24 cellular contexts compared by ENCODE assay signal in the genomic region with DNA sequence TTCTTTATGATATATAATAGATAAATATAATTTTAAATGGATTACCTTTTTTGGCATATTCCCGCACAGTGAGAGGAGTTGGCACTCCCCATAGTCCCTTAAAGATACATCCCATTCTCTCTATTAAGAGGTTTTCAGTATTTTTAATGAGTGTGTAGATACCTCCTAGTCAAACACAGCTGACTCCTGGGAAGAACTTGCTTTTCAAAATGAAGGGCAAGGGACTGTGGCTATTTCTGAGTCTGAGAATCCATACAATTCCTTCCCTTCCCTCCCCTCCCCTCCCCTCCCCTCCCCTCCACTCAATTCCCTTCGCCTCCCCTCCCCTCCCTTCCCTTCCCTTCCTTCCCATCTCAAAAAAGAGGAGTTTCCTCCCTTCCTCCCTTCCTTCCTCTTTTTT.
"Had no signal": no experiment of that assay in that cellular context is flagged by ENCODE, and none has a peak within 500 bp of the region (broad histone marks: within the 10 kb centered on the region; RNA-seq: fewer than 3 reads in every experiment).

No MANE protein-coding gene starts in this region.

- H3K36me3 Mint-ChIP-seq: naive B cell; natural killer cell treated with Interleukin-12 subunit alpha and Interleukin-12 subunit beta and Interleukin-15 and Interleukin-18, amount 100 ng/mL, for 72 hours had no signal

- H3K9me3 ChIP-seq: colonic mucosa, esophagus muscularis mucosa, gastroesophageal sphincter, heart left ventricle, mucosa of descending colon, prostate gland, right atrium auricular region, sigmoid colon had no signal

- H3K4me1 ChIP-seq: colonic mucosa, foreskin keratinocyte, neural progenitor cell, prostate gland, right atrium auricular region had no signal

- H3K27me3 Mint-ChIP-seq: memory B cell; naive B cell; stimulated activated memory B cell treated with anti-CD40 and anti-IgM and Interleukin-4, amounts not matched to agents 10 μg/mL and 1 μg/mL and 100 μg/mL, for 72 hours; type B pancreatic cell had no signal

- DNase-seq: colonic mucosa; effector memory CD4-positive, alpha-beta T cell; foreskin keratinocyte; heart left ventricle; kidney; mucosa of descending colon; naive B cell; sigmoid colon; stimulated activated CD4-positive, alpha-beta T cell treated with anti-CD3 and anti-CD28 coated beads, Interleukin-2, amount 100 ng/mL, for 24 hours; stimulated activated CD4-positive, alpha-beta T cell treated with anti-CD3 and anti-CD28 coated beads, Interleukin-4, amount 100 ng/mL, for 24 hours; stimulated activated naive CD8-positive, alpha-beta T cell treated with anti-CD3 and anti-CD28 coated beads, Interleukin-15, Interleukin-2, amounts not matched to agents 100 U/mL and 50 U/mL, for 24 hours had no signal

- H3K27me3 ChIP-seq: colonic mucosa, esophagus muscularis mucosa, foreskin keratinocyte, gastroesophageal sphincter, heart left ventricle, hepatocyte, neural progenitor cell, right atrium auricular region, sigmoid colon had no signal

- H3K27ac Mint-ChIP-seq: memory B cell; naive B cell; stimulated activated memory B cell treated with anti-CD40 and anti-IgM and Interleukin-4, amounts not matched to agents 10 μg/mL and 1 μg/mL and 100 μg/mL, for 72 hours had no signal

- H3K36me3 ChIP-seq: colonic mucosa, prostate gland had no signal

- H3K27ac ChIP-seq: colonic mucosa, esophagus muscularis mucosa, foreskin keratinocyte, gastroesophageal sphincter, heart left ventricle, hepatocyte, neural progenitor cell, prostate gland, right atrium auricular region, sigmoid colon had no signal

- H3K4me1 Mint-ChIP-seq: memory B cell; naive B cell; neural progenitor cell; stimulated activated memory B cell treated with anti-CD40 and anti-IgM and Interleukin-4, amounts not matched to agents 10 μg/mL and 1 μg/mL and 100 μg/mL, for 72 hours had no signal

- H3K4me3 Mint-ChIP-seq: dendritic cell treated with granulocyte-macrophage colony-stimulating factor and Interleukin-4, amounts not matched to agents 40 ng/mL and 50 ng/mL, for 4 days; memory B cell; mesothelial cell of epicardium; naive B cell; natural killer cell treated with Interleukin-12 subunit alpha and Interleukin-12 subunit beta and Interleukin-15 and Interleukin-18, amount 100 ng/mL, for 72 hours; neural progenitor cell; stimulated activated memory B cell treated with anti-CD40 and anti-IgM and Interleukin-4, amounts not matched to agents 10 μg/mL and 1 μg/mL and 100 μg/mL, for 72 hours; type B pancreatic cell had no signal

- H3K9me3 Mint-ChIP-seq: dendritic cell treated with granulocyte-macrophage colony-stimulating factor and Interleukin-4, amounts not matched to agents 40 ng/mL and 50 ng/mL, for 4 days; memory B cell; mesothelial cell of epicardium; naive B cell; natural killer cell treated with Interleukin-12 subunit alpha and Interleukin-12 subunit beta and Interleukin-15 and Interleukin-18, amount 100 ng/mL, for 72 hours; neural progenitor cell; stimulated activated memory B cell treated with anti-CD40 and anti-IgM and Interleukin-4, amounts not matched to agents 10 μg/mL and 1 μg/mL and 100 μg/mL, for 72 hours; type B pancreatic cell had no signal

- H3K4me3 ChIP-seq: colonic mucosa, esophagus muscularis mucosa, gastroesophageal sphincter, heart left ventricle, hepatocyte, lung, mucosa of descending colon, neural progenitor cell, prostate gland, right atrium auricular region, sigmoid colon had no signal
